In the genomic region with DNA sequence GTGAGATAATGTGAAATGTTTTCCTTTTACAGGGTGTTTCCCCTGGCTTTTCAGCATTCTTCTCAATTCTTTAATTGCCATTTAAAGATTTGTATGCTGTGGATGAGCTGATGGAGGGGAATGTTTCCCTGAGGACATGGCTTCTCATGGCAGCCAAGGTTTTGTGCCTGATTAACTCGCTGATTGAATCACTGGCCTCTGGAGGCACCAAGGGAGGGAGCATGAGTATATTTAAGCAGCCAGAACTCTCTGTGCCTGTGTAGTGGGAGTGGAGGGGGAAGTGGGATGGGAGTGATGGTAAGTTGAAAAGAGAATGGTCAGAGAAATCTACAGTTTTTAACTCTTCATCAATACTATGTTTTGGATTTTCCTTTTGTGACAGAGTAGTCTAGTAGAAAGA, we compare ENCODE assay signal across 1 cellular context.
TF ChIP-seq lines count a peak whose summit lies in the region.

No MANE protein-coding gene starts in this region.

TF ChIP-seq in HepG2, 621 proteins besides CTCF, POLR2A, EP300 and RAD21 (continued from another document):
- TF ChIP-seq, protein P1, sequence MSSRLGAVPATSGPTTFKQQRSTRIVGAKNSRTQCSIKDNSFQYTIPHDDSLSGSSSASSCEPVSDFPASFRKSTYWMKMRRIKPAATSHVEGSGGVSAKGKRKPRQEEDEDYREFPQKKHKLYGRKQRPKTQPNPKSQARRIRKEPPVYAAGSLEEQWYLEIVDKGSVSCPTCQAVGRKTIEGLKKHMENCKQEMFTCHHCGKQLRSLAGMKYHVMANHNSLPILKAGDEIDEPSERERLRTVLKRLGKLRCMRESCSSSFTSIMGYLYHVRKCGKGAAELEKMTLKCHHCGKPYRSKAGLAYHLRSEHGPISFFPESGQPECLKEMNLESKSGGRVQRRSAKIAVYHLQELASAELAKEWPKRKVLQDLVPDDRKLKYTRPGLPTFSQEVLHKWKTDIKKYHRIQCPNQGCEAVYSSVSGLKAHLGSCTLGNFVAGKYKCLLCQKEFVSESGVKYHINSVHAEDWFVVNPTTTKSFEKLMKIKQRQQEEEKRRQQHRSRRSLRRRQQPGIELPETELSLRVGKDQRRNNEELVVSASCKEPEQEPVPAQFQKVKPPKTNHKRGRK (CRISPR knock-in tag; IDR thresholded peaks at IDR 0.05) = no peak
- TF ChIP-seq KDM5A (IDR thresholded peaks at IDR 0.05; ENCODE audit: borderline replicate concordance, low read length) = no peak
- TF ChIP-seq WIZ (CRISPR knock-in tag; IDR thresholded peaks at IDR 0.05) = no peak
- TF ChIP-seq ZNF878 (CRISPR knock-in tag; IDR thresholded peaks at IDR 0.05) = no peak
- TF ChIP-seq ZNF557 (CRISPR knock-in tag; IDR thresholded peaks at IDR 0.05) = no peak
- TF ChIP-seq RFX3 (CRISPR knock-in tag; IDR thresholded peaks at IDR 0.05) = no peak
- no peak for TF ChIP-seq NFE2L2 (IDR thresholded peaks at IDR 0.05; ENCODE audit: low read length)
- TF ChIP-seq, protein P2, sequence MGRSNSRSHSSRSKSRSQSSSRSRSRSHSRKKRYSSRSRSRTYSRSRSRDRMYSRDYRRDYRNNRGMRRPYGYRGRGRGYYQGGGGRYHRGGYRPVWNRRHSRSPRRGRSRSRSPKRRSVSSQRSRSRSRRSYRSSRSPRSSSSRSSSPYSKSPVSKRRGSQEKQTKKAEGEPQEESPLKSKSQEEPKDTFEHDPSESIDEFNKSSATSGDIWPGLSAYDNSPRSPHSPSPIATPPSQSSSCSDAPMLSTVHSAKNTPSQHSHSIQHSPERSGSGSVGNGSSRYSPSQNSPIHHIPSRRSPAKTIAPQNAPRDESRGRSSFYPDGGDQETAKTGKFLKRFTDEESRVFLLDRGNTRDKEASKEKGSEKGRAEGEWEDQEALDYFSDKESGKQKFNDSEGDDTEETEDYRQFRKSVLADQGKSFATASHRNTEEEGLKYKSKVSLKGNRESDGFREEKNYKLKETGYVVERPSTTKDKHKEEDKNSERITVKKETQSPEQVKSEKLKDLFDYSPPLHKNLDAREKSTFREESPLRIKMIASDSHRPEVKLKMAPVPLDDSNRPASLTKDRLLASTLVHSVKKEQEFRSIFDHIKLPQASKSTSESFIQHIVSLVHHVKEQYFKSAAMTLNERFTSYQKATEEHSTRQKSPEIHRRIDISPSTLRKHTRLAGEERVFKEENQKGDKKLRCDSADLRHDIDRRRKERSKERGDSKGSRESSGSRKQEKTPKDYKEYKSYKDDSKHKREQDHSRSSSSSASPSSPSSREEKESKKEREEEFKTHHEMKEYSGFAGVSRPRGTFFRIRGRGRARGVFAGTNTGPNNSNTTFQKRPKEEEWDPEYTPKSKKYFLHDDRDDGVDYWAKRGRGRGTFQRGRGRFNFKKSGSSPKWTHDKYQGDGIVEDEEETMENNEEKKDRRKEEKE (IDR thresholded peaks at IDR 0.05) = no peak
- TF ChIP-seq ZBTB42 (CRISPR knock-in tag; IDR thresholded peaks at IDR 0.05) = no peak
- no peak for TF ChIP-seq SOX5 (CRISPR knock-in tag; IDR thresholded peaks at IDR 0.05; ENCODE audit: borderline replicate concordance)
- no peak for TF ChIP-seq ETV6 (CRISPR knock-in tag; conservative IDR thresholded peaks at IDR 0.05)
TF ChIP-seq in HepG2: peak in this region for 0.
